20 cellular contexts compared by ENCODE assay signal in genomic region chr17:4539025-4539424, GRCh38. TPM values are rescaled to one million over a fixed set of nuclear protein-coding genes. Genes with fewer than 3 reads are reported as not detected.
"Had no signal": no experiment of that assay in that cellular context is flagged by ENCODE, and none has a peak within 500 bp of the region (broad histone marks: within the 10 kb centered on the region; RNA-seq: fewer than 3 reads in every experiment).

No MANE protein-coding gene starts in this region.

- H3K9me3 ChIP-seq: esophagus squamous epithelium, spleen, thyroid gland had no signal

- ATAC-seq: activated naive CD8-positive, alpha-beta T cell treated with anti-CD3 and anti-CD28 coated beads, Interleukin-2, amount 50 U/mL, for 24 hours; natural killer cell treated with Interleukin-12 subunit alpha and Interleukin-12 subunit beta and Interleukin-15 and Interleukin-18, amount 100 ng/mL, for 72 hours; stimulated activated memory B cell treated with anti-CD40 and anti-IgM and Interleukin-4, amounts not matched to agents 10 μg/mL and 1 μg/mL and 100 μg/mL, for 72 hours had no signal

- H3K9me3 Mint-ChIP-seq: activated CD4-positive, alpha-beta T cell treated with anti-CD3 and anti-CD28 coated beads, Interleukin-2, amount 10 ng/mL, durations not matched to agents 7 days and 5 days; activated naive CD4-positive, alpha-beta T cell treated with anti-CD3 and anti-CD28 coated beads, Interleukin-2, amount 10 ng/mL, durations not matched to agents 7 days and 5 days; activated naive CD8-positive, alpha-beta T cell treated with anti-CD3 and anti-CD28 coated beads, Interleukin-2, amount 50 U/mL, for 24 hours; dendritic cell treated with granulocyte-macrophage colony-stimulating factor and Interleukin-4, amounts not matched to agents 40 ng/mL and 50 ng/mL, for 4 days; mesothelial cell of epicardium; natural killer cell treated with Interleukin-12 subunit alpha and Interleukin-12 subunit beta and Interleukin-15 and Interleukin-18, amount 100 ng/mL, for 72 hours; stimulated activated memory B cell treated with anti-CD40 and anti-IgM and Interleukin-4, amounts not matched to agents 10 μg/mL and 1 μg/mL and 100 μg/mL, for 72 hours had no signal

- H3K27me3 ChIP-seq: brain microvascular endothelial cell, spleen, thyroid gland had no signal

- H3K4me1 Mint-ChIP-seq: activated CD4-positive, alpha-beta T cell treated with anti-CD3 and anti-CD28 coated beads, Interleukin-2, amount 10 ng/mL, durations not matched to agents 7 days and 5 days; activated naive CD4-positive, alpha-beta T cell treated with anti-CD3 and anti-CD28 coated beads, Interleukin-2, amount 10 ng/mL, durations not matched to agents 7 days and 5 days had no signal

- H3K27me3 Mint-ChIP-seq: activated CD4-positive, alpha-beta T cell treated with anti-CD3 and anti-CD28 coated beads, Interleukin-2, amount 10 ng/mL, durations not matched to agents 7 days and 5 days; activated naive CD8-positive, alpha-beta T cell treated with anti-CD3 and anti-CD28 coated beads, Interleukin-2, amount 50 U/mL, for 24 hours; natural killer cell treated with Interleukin-12 subunit alpha and Interleukin-12 subunit beta and Interleukin-15 and Interleukin-18, amount 100 ng/mL, for 72 hours had no signal

- DNase-seq: activated CD4-positive, alpha-beta T cell treated with anti-CD3 and anti-CD28 coated beads, Interleukin-2, amount 10 ng/mL, durations not matched to agents 7 days and 5 days; activated CD8-positive, alpha-beta memory T cell treated with anti-CD3 and anti-CD28 coated beads, Interleukin-2, amount 50 U/mL, for 48 hours; activated effector memory CD4-positive, alpha-beta T cell treated with Interleukin-2 at 50 U/mL for 16 hours; activated naive CD4-positive, alpha-beta T cell treated with anti-CD3 and anti-CD28 coated beads, Interleukin-2, amount 10 ng/mL, durations not matched to agents 7 days and 5 days; activated naive CD8-positive, alpha-beta T cell treated with anti-CD3 and anti-CD28 coated beads, Interleukin-2, amount 50 U/mL, for 24 hours; activated T-cell treated with anti-CD3 and anti-CD28 coated beads, Interleukin-2, amount 50 U/mL, for 48 hours; aorta; brain microvascular endothelial cell; effector memory CD4-positive, alpha-beta T cell; esophagus squamous epithelium; spleen; stimulated activated CD4-positive, alpha-beta T cell treated with anti-CD3 and anti-CD28 coated beads, Interleukin-4, amount 100 ng/mL, for 4 hours; thyroid gland had no signal

- H3K27ac ChIP-seq: brain microvascular endothelial cell, thyroid gland had no signal

- H3K4me3 Mint-ChIP-seq: activated CD4-positive, alpha-beta T cell treated with anti-CD3 and anti-CD28 coated beads, Interleukin-2, amount 10 ng/mL, durations not matched to agents 7 days and 5 days; activated naive CD4-positive, alpha-beta T cell treated with anti-CD3 and anti-CD28 coated beads, Interleukin-2, amount 10 ng/mL, durations not matched to agents 7 days and 5 days; activated naive CD8-positive, alpha-beta T cell treated with anti-CD3 and anti-CD28 coated beads, Interleukin-2, amount 50 U/mL, for 24 hours; dendritic cell treated with granulocyte-macrophage colony-stimulating factor and Interleukin-4, amounts not matched to agents 40 ng/mL and 50 ng/mL, for 4 days; mesothelial cell of epicardium; natural killer cell treated with Interleukin-12 subunit alpha and Interleukin-12 subunit beta and Interleukin-15 and Interleukin-18, amount 100 ng/mL, for 72 hours; stimulated activated memory B cell treated with anti-CD40 and anti-IgM and Interleukin-4, amounts not matched to agents 10 μg/mL and 1 μg/mL and 100 μg/mL, for 72 hours had no signal

- H3K4me3 ChIP-seq: lung, spleen, thyroid gland had no signal

- H3K27ac Mint-ChIP-seq: activated CD4-positive, alpha-beta T cell treated with anti-CD3 and anti-CD28 coated beads, Interleukin-2, amount 10 ng/mL, durations not matched to agents 7 days and 5 days; activated naive CD4-positive, alpha-beta T cell treated with anti-CD3 and anti-CD28 coated beads, Interleukin-2, amount 10 ng/mL, durations not matched to agents 7 days and 5 days; activated naive CD8-positive, alpha-beta T cell treated with anti-CD3 and anti-CD28 coated beads, Interleukin-2, amount 50 U/mL, for 24 hours; dendritic cell treated with granulocyte-macrophage colony-stimulating factor and Interleukin-4, amounts not matched to agents 40 ng/mL and 50 ng/mL, for 4 days; mesothelial cell of epicardium; natural killer cell treated with Interleukin-12 subunit alpha and Interleukin-12 subunit beta and Interleukin-15 and Interleukin-18, amount 100 ng/mL, for 72 hours; stimulated activated memory B cell treated with anti-CD40 and anti-IgM and Interleukin-4, amounts not matched to agents 10 μg/mL and 1 μg/mL and 100 μg/mL, for 72 hours had no signal

RNA-seq across cellular contexts. Expression of gene GGT6, which starts 21.4 kb away (rescaled TPM):
- total RNA-seq: activated CD4-positive, alpha-beta T cell treated with anti-CD3 and anti-CD28 coated beads, Interleukin-2, amount 10 ng/mL, durations not matched to agents 7 days and 5 days; aorta; endothelial cell of umbilical vein; natural killer cell treated with Interleukin-12 subunit alpha and Interleukin-12 subunit beta and Interleukin-15 and Interleukin-18, amount 100 ng/mL, for 72 hours; T-helper 1 cell treated with Interleukin-12 subunit alpha and Interleukin-12 subunit beta and Interleukin-4 antibody, amounts not matched to agents 30 ng/mL and 1 ng/mL, for 36 hours had no signal
- polyA plus RNA-seq: endothelial cell of umbilical vein had no signal

RNA-seq across cellular contexts. Expression of gene SPNS2, which starts 40.3 kb away (rescaled TPM):
- total RNA-seq: natural killer cell treated with Interleukin-12 subunit alpha and Interleukin-12 subunit beta and Interleukin-15 and Interleukin-18, amount 100 ng/mL, for 72 hours had no signal

RNA-seq across cellular contexts. Expression of gene SMTNL2, which starts 45.3 kb away (rescaled TPM):
- total RNA-seq: activated CD4-positive, alpha-beta T cell treated with anti-CD3 and anti-CD28 coated beads, Interleukin-2, amount 10 ng/mL, durations not matched to agents 7 days and 5 days; endothelial cell of umbilical vein; natural killer cell treated with Interleukin-12 subunit alpha and Interleukin-12 subunit beta and Interleukin-15 and Interleukin-18, amount 100 ng/mL, for 72 hours; T-helper 1 cell treated with Interleukin-12 subunit alpha and Interleukin-12 subunit beta and Interleukin-4 antibody, amounts not matched to agents 30 ng/mL and 1 ng/mL, for 36 hours had no signal
- polyA plus RNA-seq: aorta, endothelial cell of umbilical vein had no signal
